ENCODE assay signal across 2 cellular contexts in genomic region chr6:46963039-46963438, GRCh38.
TF ChIP-seq lines count a peak whose summit lies in the region.

No MANE protein-coding gene starts in this region.

TF ChIP-seq in WTC11, 78 proteins besides CTCF, POLR2A, EP300 and RAD21:
- TF ChIP-seq MXD4 (CRISPR knock-in tag; IDR thresholded peaks at IDR 0.05; ENCODE audit: borderline replicate concordance), result no peak
- no peak for TF ChIP-seq JUN (CRISPR knock-in tag; IDR thresholded peaks at IDR 0.05)
- TF ChIP-seq IRF2 (CRISPR knock-in tag; IDR thresholded peaks at IDR 0.05; ENCODE audit: borderline replicate concordance, low read depth), result no peak
- no peak for TF ChIP-seq GRHL2 (CRISPR knock-in tag; IDR thresholded peaks at IDR 0.05; ENCODE audit: insufficient replicate concordance, severe bottlenecking)
- no peak for TF ChIP-seq STAT6 (CRISPR knock-in tag; conservative IDR thresholded peaks at IDR 0.05; ENCODE audit: low read depth)
- TF ChIP-seq ZBTB43 (CRISPR knock-in tag; IDR thresholded peaks at IDR 0.05), result no peak
- no peak for TF ChIP-seq SP1 (CRISPR knock-in tag; conservative IDR thresholded peaks at IDR 0.05)
- no peak for TF ChIP-seq NR3C1 (CRISPR knock-in tag; conservative IDR thresholded peaks at IDR 0.05; ENCODE audit: low read depth)
- no peak for TF ChIP-seq NR2C2 (CRISPR knock-in tag; IDR thresholded peaks at IDR 0.05)
- TF ChIP-seq ZMAT4 (CRISPR knock-in tag; IDR thresholded peaks at IDR 0.05), result no peak
- TF ChIP-seq MLX (CRISPR knock-in tag; IDR thresholded peaks at IDR 0.05), result no peak

TF ChIP-seq in H1, 55 proteins besides CTCF, POLR2A, EP300 and RAD21:
- no peak for TF ChIP-seq CBX5 (IDR thresholded peaks at IDR 0.05; ENCODE audit: low read depth, low read length)
- TF ChIP-seq EGR1 (IDR thresholded peaks at IDR 0.05; ENCODE audit: borderline replicate concordance, low read depth, low read length), result no peak
- TF ChIP-seq NANOG (IDR thresholded peaks at IDR 0.05; ENCODE audit: insufficient read depth, low read depth, low read length, poor library complexity, severe bottlenecking), result peak; percentile 20
- no peak for TF ChIP-seq CHD1 (IDR thresholded peaks at IDR 0.05; ENCODE audit: low read depth, low read length)
- no peak for TF ChIP-seq SIRT6 (IDR thresholded peaks at IDR 0.05; ENCODE audit: low read length)
- no peak for TF ChIP-seq BRCA1 (IDR thresholded peaks at IDR 0.05; ENCODE audit: low read depth, low read length)
- TF ChIP-seq SRF (IDR thresholded peaks at IDR 0.05; ENCODE audit: low read depth, low read length), result no peak
- no peak for TF ChIP-seq FOSL1 (IDR thresholded peaks at IDR 0.05; ENCODE audit: insufficient read depth, low read depth, low read length)
- TF ChIP-seq RXRA (IDR thresholded peaks at IDR 0.05; ENCODE audit: insufficient read depth, low read depth, low read length), result no peak
- TF ChIP-seq HDAC2 (IDR thresholded peaks at IDR 0.05; ENCODE audit: borderline replicate concordance in 1 of 2, low read depth in 2 of 2, low read length in 2 of 2), result no peak
- TF ChIP-seq CHD2 (IDR thresholded peaks at IDR 0.05; ENCODE audit: low read length), result no peak
- TF ChIP-seq RFX5 (IDR thresholded peaks at IDR 0.05; ENCODE audit: borderline replicate concordance, low read depth, low read length), result no peak
- TF ChIP-seq POU5F1 (IDR thresholded peaks at IDR 0.05; ENCODE audit: low read depth, low read length), result peak; percentile 70; the same call in 1 of the 2 replicates
- TF ChIP-seq CHD7 (IDR thresholded peaks at IDR 0.05; ENCODE audit: insufficient replicate concordance, low read length), result no peak
- TF ChIP-seq ASH2L (IDR thresholded peaks at IDR 0.05; ENCODE audit: low read length), result no peak
